In the genomic region with DNA sequence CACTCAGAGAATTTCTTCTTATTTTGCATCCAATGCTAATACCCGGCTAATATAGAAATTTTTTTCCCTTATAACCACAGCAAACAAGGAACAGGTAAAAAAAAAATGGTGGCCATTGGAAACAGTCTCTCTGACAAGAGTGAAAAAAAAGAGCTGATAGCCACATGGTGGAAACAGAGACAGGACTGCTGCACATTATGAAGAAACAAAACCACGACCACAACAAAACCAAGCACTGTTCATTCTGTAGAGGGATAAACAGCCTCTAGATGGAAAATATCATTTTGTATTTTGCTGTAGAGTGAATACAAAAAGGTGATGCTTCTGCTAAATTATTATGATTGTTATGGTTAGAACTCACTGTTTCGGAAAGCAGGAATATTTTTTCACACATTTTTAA, we compare ENCODE assay signal across 25 cellular contexts.
"Had no signal": no experiment of that assay in that cellular context is flagged by ENCODE, and none has a peak within 500 bp of the region (broad histone marks: within the 10 kb centered on the region; RNA-seq: fewer than 3 reads in every experiment).

No MANE protein-coding gene starts in this region.

- DNase-seq: cortex of kidney; effector memory CD8-positive, alpha-beta T cell; erythroblast; foreskin fibroblast; glutamatergic neuron; heart right ventricle; hippocampal formation; left cardiac atrium; left lung; mesenchymal stem cell; mucosa of descending colon; naive thymus-derived CD4-positive, alpha-beta T cell; stimulated activated CD4-positive, alpha-beta T cell treated with anti-CD3 and anti-CD28 coated beads, Interleukin-2, amount 100 ng/mL, for 24 hours; stimulated activated CD4-positive, alpha-beta T cell treated with anti-CD3 and anti-CD28 coated beads, Interleukin-4, amount 100 ng/mL, for 24 hours; stimulated activated naive CD4-positive, alpha-beta T cell treated with Interleukin-2 at 50 U/mL for 16 hours; stomach; thyroid gland; trophoblast cell had no signal

- H3K4me3 ChIP-seq: gastroesophageal sphincter, heart right ventricle, left lung, mucosa of descending colon, neural progenitor cell, prostate gland, right atrium auricular region, smooth muscle cell, stomach, thyroid gland, vagina had no signal

- H3K4me1 ChIP-seq: gastroesophageal sphincter, heart right ventricle, left lung, neural progenitor cell, parathyroid adenoma, prostate gland, right atrium auricular region, stomach, thyroid gland, vagina had no signal

- H3K27ac ChIP-seq: gastroesophageal sphincter, heart right ventricle, left lung, neural progenitor cell, parathyroid adenoma, prostate gland, right atrium auricular region, stomach, thyroid gland, vagina had no signal

- H3K9me3 ChIP-seq: gastroesophageal sphincter, heart right ventricle, left lung, mucosa of descending colon, prostate gland, right atrium auricular region, stomach, thyroid gland, vagina had no signal

- H3K36me3 ChIP-seq: gastroesophageal sphincter, heart right ventricle, left lung, neural progenitor cell, prostate gland, right atrium auricular region, stomach, thyroid gland, vagina had no signal

- H3K27me3 ChIP-seq: gastroesophageal sphincter, heart right ventricle, left lung, neural progenitor cell, right atrium auricular region, stomach, thyroid gland, vagina had no signal
